In genomic region chr22:19498866-19499190, GRCh38 we compare ENCODE assay signal across 8 cellular contexts. TPM values are rescaled to one million over a fixed set of nuclear protein-coding genes. Genes with fewer than 3 reads are reported as not detected.
"Had no signal": no experiment of that assay in that cellular context is flagged by ENCODE, and none has a peak within 500 bp of the region (broad histone marks: within the 10 kb centered on the region; RNA-seq: fewer than 3 reads in every experiment).

No MANE protein-coding gene starts in this region.

- DNase-seq: H9, HCEC 1CT, IMR-90 had no signal

- H3K4me2 ChIP-seq: GM23338 had no signal

- H3K4me3 Mint-ChIP-seq: GM23338, H9 had no signal

- H3K4me3 ChIP-seq: GM23338 had no signal

- FAIRE-seq: H1, H54, HTR-8/SVneo had no signal

- H2AFZ ChIP-seq: GM23338 had no signal

- ATAC-seq: GM23338 had no signal

- H3K9me3 Mint-ChIP-seq: GM23338, H9 had no signal

- H3K27ac Mint-ChIP-seq: GM23338 had no signal

RNA-seq across cellular contexts. Expression of gene CLDN5, which starts 25.4 kb away (rescaled TPM):
- total RNA-seq: HT-29 had no signal
